Comparison of ENCODE assay signal across 9 cellular contexts in the genomic region with DNA sequence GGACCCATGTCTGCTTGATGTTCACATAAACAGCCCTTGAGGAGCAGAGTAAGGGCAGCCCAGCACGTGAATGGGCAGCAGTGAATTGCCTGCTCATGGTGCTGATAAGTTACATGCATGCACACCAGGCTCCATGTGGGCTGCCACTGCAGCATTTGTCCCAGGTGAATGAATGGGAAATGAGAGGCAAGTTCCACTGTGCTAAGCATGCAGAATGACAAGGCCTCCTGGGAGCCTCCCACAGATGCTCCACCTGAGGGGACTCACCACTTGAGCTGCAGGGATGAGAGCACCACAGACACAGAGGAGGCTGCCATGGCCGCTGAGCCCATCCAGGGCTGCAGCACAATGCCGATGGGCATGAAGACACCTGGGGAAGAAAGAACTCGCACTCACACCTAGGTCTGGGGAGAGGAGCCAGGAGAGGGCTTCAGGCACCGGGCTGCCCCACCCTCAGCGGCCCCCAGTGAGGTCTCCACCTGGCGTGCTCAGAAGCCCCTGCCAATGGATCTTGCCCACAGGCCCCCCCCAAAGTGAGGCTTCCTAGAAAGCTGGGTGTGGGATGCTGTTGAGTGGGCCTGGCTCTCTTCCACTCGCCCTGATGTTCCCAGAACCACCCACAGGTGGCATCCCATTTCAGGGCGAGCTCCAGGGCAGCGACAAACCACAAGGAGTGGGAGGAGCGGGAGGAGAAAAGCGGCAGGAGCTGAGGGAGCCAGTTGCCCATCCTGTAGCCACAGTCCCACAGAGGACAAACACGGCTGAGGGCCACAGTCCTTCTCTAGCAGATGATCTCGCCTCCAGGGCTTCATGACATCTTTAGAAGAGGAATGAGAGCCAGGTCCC.
DNase-seq lines count a peak whose midpoint lies in the region; ATAC-seq and TF ChIP-seq lines count a peak whose summit lies in the region.
"Had no signal": no experiment of that assay in that cellular context is flagged by ENCODE, and none has a peak within 500 bp of the region (broad histone marks: within the 10 kb centered on the region; RNA-seq: fewer than 3 reads in every experiment).

No MANE protein-coding gene starts in this region.

- H3K27me3 ChIP-seq in heart left ventricle, result no peaks in the 10 kb centered on the region
- no peaks in the 10 kb centered on the region for H3K27me3 ChIP-seq in thyroid gland

- intact Hi-C loops in heart left ventricle (cut with DNase I), result loop anchor here in 2 of 10 donors (10.0 kb wide), 2 partner anchors 79 to 179 kb away; partner anchors contain the start of genes ALG11 (in 1 of the 2) and ATP7B (in 1 of the 2)
- intact Hi-C loops in thyroid gland (cut with DNase I), result no loop called here

- TF ChIP-seq POLR2A in heart left ventricle (IDR thresholded peaks at IDR 0.05), result no peak
- TF ChIP-seq POLR2A in thyroid gland (IDR thresholded peaks at IDR 0.05), result no peak

- POLR2A ChIA-PET in RWPE1 (lab: Yijun Ruan, JAX; ENCODE audit: low non-redundant PET), result no interaction called here

- WGBS in heart left ventricle, 4 donors, result 80 to 90% (median 82%) methylated on average over 9 to 14 of the region's 14 CpGs
- WGBS in thyroid gland, 2 donors, result 84 to 87% methylated on average over 9 to 14 of the region's 14 CpGs

- H3K9me3 ChIP-seq in heart left ventricle (no peaks in the 10 kb centered on the region), thyroid gland (no peaks in the 10 kb centered on the region)

- DNase-seq in SIG-M5 treated with dmso at 0.1 percent for 504 hours (lab: John Stamatoyannopoulos, UW; ENCODE audit: unreplicated experiment), result peak; percentile 10
- no peak for DNase-seq in SIG-M5 (lab: John Stamatoyannopoulos, UW)
- DNase-seq in RWPE1 (ENCODE audit: low spot score), result peak; percentile 20
- no peak for DNase-seq in heart left ventricle
- peak; percentile 7 to 8 for DNase-seq in thyroid gland
- DNase-seq in cerebellum (ENCODE audit: low spot score), result no peak
- no peak for DNase-seq in activated CD4-positive, alpha-beta T cell treated with anti-CD3 and anti-CD28 coated beads for 4 hours
- no peak for DNase-seq in NCI-H2029 (lab: John Stamatoyannopoulos, UW)
- DNase-seq: CD8-positive, alpha-beta T cell had no signal

- ATAC-seq in heart left ventricle, result peak in 2 of 4 donors; percentile 36 to 56
- ATAC-seq: CD8-positive, alpha-beta T cell had no signal

- 0 out of 2 replicates have a peak, but pooled peaks have one; percentile 12 for TF ChIP-seq CTCF in RWPE1 (conservative IDR thresholded peaks at IDR 0.05; ENCODE audit: low read depth)
- TF ChIP-seq CTCF in heart left ventricle (IDR thresholded peaks at IDR 0.05), result peak in 11 of 12 donors; percentile 13 to 58 (median 30)
- TF ChIP-seq CTCF in thyroid gland (IDR thresholded peaks at IDR 0.05), result peak in 1 of 6 experiments; percentile 34

- H3K4me3 ChIP-seq in heart left ventricle, result no peak overlapping the region
- H3K4me3 ChIP-seq in thyroid gland (replicated peaks in 1 of 3), result no peak overlapping the region

- H3K36me3 ChIP-seq in heart left ventricle (peaks cover 0 to 63% (median 26%) of the 10 kb centered on the region in 9 donors), thyroid gland (no peaks in the 10 kb centered on the region)

- CTCF ChIA-PET in RWPE1 (lab: Yijun Ruan, JAX), result interaction anchor here (0.5 to 1.1 kb wide), 5 partner anchors 12 to 193 kb away, joined by 3 to 10 read pairs (median 4); no protein-coding TSS in a partner anchor

- H3K4me1 ChIP-seq in heart left ventricle, result no peaks in the 10 kb centered on the region
- no peaks in the 10 kb centered on the region for H3K4me1 ChIP-seq in thyroid gland

- H3K27ac ChIP-seq in RWPE1, result no peak overlapping the region
- no peak overlapping the region for H3K27ac ChIP-seq in heart left ventricle
- no peak overlapping the region for H3K27ac ChIP-seq in thyroid gland

Comparison
In these comparisons a context has a peak if more than half of its experiments do, and no peak if none do; other contexts are left out.
1. DNase-seq: peak in SIG-M5 treated with dmso at 0.1 percent for 504 hours (single experiment), RWPE1 (single experiment) and thyroid gland (2 of 2); none in SIG-M5 (single experiment), heart left ventricle (0 of 5), cerebellum (single experiment), activated CD4-positive, alpha-beta T cell treated with anti-CD3 and anti-CD28 coated beads for 4 hours (0 of 2) and NCI-H2029 (single experiment).